7 cellular contexts compared by ENCODE assay signal in the genomic region with DNA sequence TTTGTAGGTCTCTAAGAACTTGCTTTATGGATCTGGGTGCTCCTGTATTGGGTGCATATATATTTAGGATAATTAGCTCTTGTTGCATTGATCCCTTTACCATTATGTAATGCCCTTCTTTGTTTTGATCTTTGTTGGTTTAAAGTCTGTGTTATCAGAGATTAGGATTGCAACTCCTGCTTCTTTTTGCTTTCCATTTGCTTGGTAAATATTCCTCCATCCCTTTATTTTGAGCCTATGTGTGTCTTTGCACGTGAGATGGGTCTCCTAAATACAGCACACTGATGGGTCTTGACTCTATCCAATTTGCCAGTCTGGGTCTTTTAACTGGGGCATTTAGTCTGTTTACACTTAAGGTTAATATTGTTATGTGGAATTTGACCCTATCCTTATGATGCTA. TPM values are rescaled to one million over a fixed set of nuclear protein-coding genes. Genes with fewer than 3 reads are reported as not detected.
"Had no signal": no experiment of that assay in that cellular context is flagged by ENCODE, and none has a peak within 500 bp of the region (broad histone marks: within the 10 kb centered on the region; RNA-seq: fewer than 3 reads in every experiment).

No MANE protein-coding gene starts in this region.

RNA-seq across cellular contexts. Expression of a gene that starts 57.2 kb away (rescaled TPM):
- total RNA-seq: activated naive CD4-positive, alpha-beta T cell treated with anti-CD3 and anti-CD28 coated beads for 36 hours; activated naive CD4-positive, alpha-beta T cell treated with anti-CD3 and anti-CD28 coated beads, Interleukin-2, amount 50 U/mL, for 72 hours; activated naive CD8-positive, alpha-beta T cell treated with anti-CD3 and anti-CD28 coated beads for 36 hours; activated naive CD8-positive, alpha-beta T cell treated with anti-CD3 and anti-CD28 coated beads, Interleukin-2, amount 10 ng/mL, durations not matched to agents 7 days and 5 days; activated T-cell treated with anti-CD3 and anti-CD28 coated beads, Interleukin-2, amount 50 U/mL, for 72 hours; activated T-helper 1 cell treated with anti-CD3 and anti-CD28 coated beads, Interleukin-12 subunit alpha, Interleukin-12 subunit beta, Interleukin-2, Interleukin-4 antibody, amounts not matched to agents 30 ng/mL and 10 ng/mL and 1 ng/mL, durations not matched to agents 14 hours and 24 hours and 36 hours; activated T-helper 2 cell treated with anti-CD3 and anti-CD28 coated beads, Interferon-gamma antibody, Interleukin-2, Interleukin-4, amounts not matched to agents 10 μg/mL and 5 μg/mL and 100 μg/mL, durations not matched to agents 14 hours and 24 hours and 36 hours had no signal
